In genomic region chr5:40453689-40454088, GRCh38 we compare ENCODE assay signal across 25 cellular contexts.
"Had no signal": no experiment of that assay in that cellular context is flagged by ENCODE, and none has a peak within 500 bp of the region (broad histone marks: within the 10 kb centered on the region; RNA-seq: fewer than 3 reads in every experiment).

No MANE protein-coding gene starts in this region.

- H2AFZ ChIP-seq: parathyroid adenoma had no signal

- H3K9ac ChIP-seq: parathyroid adenoma had no signal

- DNase-seq: activated CD4-positive, alpha-beta T cell treated with anti-CD3 and anti-CD28 coated beads for 36 hours; activated CD4-positive, CD25-positive, alpha-beta regulatory T cell; activated CD8-positive, alpha-beta memory T cell treated with anti-CD3 and anti-CD28 coated beads, Interleukin-2, amount 10 ng/mL, durations not matched to agents 7 days and 5 days; activated CD8-positive, alpha-beta T cell treated with anti-CD3 and anti-CD28 coated beads, Interleukin-2, amount 10 ng/mL, durations not matched to agents 7 days and 5 days; activated naive CD4-positive, alpha-beta T cell; activated T-cell treated with anti-CD3 and anti-CD28 coated beads, Interleukin-2, amount 50 U/mL, for 72 hours; effector CD8-positive, alpha-beta T cell; esophagus squamous epithelium; foreskin melanocyte; heart right ventricle; midbrain; naive thymus-derived CD8-positive, alpha-beta T cell; occipital lobe; psoas muscle; stimulated activated CD4-positive, alpha-beta T cell treated with anti-CD3 and anti-CD28 coated beads, Interleukin-15, amount 100 ng/mL, for 24 hours; stimulated activated CD4-positive, alpha-beta T cell treated with anti-CD3 and anti-CD28 coated beads, Interleukin-2, amount 100 ng/mL, for 24 hours; stimulated activated naive CD8-positive, alpha-beta T cell treated with anti-CD3 and anti-CD28 coated beads, Interleukin-15, Interleukin-2, amounts not matched to agents 100 U/mL and 50 U/mL, for 24 hours; testis; transverse colon had no signal

- ATAC-seq: activated CD4-positive, alpha-beta T cell treated with anti-CD3 and anti-CD28 coated beads for 36 hours; activated CD8-positive, alpha-beta memory T cell treated with anti-CD3 and anti-CD28 coated beads, Interleukin-2, amount 10 ng/mL, durations not matched to agents 7 days and 5 days; activated CD8-positive, alpha-beta T cell treated with anti-CD3 and anti-CD28 coated beads, Interleukin-2, amount 10 ng/mL, durations not matched to agents 7 days and 5 days; activated naive CD4-positive, alpha-beta T cell treated with anti-CD3 and anti-CD28 coated beads, Interleukin-2, amount 50 U/mL, for 72 hours; activated T-cell treated with anti-CD3 and anti-CD28 coated beads, Interleukin-2, amount 50 U/mL, for 72 hours; heart right ventricle; naive thymus-derived CD8-positive, alpha-beta T cell; psoas muscle; stimulated activated naive CD8-positive, alpha-beta T cell treated with anti-CD3 and anti-CD28 coated beads, Interleukin-15, Interleukin-2, amounts not matched to agents 100 U/mL and 50 U/mL, for 24 hours had no signal

- H3K4me1 ChIP-seq: esophagus squamous epithelium, heart right ventricle, parathyroid adenoma, psoas muscle, testis, transverse colon had no signal

- H3K9me3 ChIP-seq: esophagus squamous epithelium, psoas muscle, testis, transverse colon had no signal

- H3K4me3 ChIP-seq: esophagus squamous epithelium, heart right ventricle, psoas muscle, testis, transverse colon had no signal

- H3K36me3 ChIP-seq: esophagus squamous epithelium, heart right ventricle, transverse colon had no signal

- H3K4me3 Mint-ChIP-seq: activated CD4-positive, alpha-beta T cell treated with anti-CD3 and anti-CD28 coated beads for 36 hours; activated CD8-positive, alpha-beta memory T cell treated with anti-CD3 and anti-CD28 coated beads, Interleukin-2, amount 10 ng/mL, durations not matched to agents 7 days and 5 days; activated CD8-positive, alpha-beta T cell treated with anti-CD3 and anti-CD28 coated beads, Interleukin-2, amount 10 ng/mL, durations not matched to agents 7 days and 5 days; activated T-cell treated with anti-CD3 and anti-CD28 coated beads, Interleukin-2, amount 50 U/mL, for 72 hours; central memory CD8-positive, alpha-beta T cell; memory B cell; naive thymus-derived CD8-positive, alpha-beta T cell; neural crest cell had no signal

- H3K27me3 Mint-ChIP-seq: activated CD4-positive, alpha-beta T cell treated with anti-CD3 and anti-CD28 coated beads for 36 hours; activated CD8-positive, alpha-beta memory T cell treated with anti-CD3 and anti-CD28 coated beads, Interleukin-2, amount 10 ng/mL, durations not matched to agents 7 days and 5 days; central memory CD8-positive, alpha-beta T cell; memory B cell; naive thymus-derived CD8-positive, alpha-beta T cell had no signal

- H3K79me2 ChIP-seq: parathyroid adenoma had no signal

- H3K27ac ChIP-seq: epithelial cell of prostate, esophagus squamous epithelium, heart right ventricle, parathyroid adenoma, psoas muscle, testis, transverse colon had no signal

- H3K4me1 Mint-ChIP-seq: activated CD8-positive, alpha-beta memory T cell treated with anti-CD3 and anti-CD28 coated beads, Interleukin-2, amount 10 ng/mL, durations not matched to agents 7 days and 5 days; central memory CD8-positive, alpha-beta T cell; memory B cell; neural crest cell had no signal

- H3K9me3 Mint-ChIP-seq: central memory CD8-positive, alpha-beta T cell had no signal

- H3K27me3 ChIP-seq: esophagus squamous epithelium, heart right ventricle, testis, transverse colon had no signal

- H3K27ac Mint-ChIP-seq: activated CD4-positive, alpha-beta T cell treated with anti-CD3 and anti-CD28 coated beads for 36 hours; activated CD8-positive, alpha-beta memory T cell treated with anti-CD3 and anti-CD28 coated beads, Interleukin-2, amount 10 ng/mL, durations not matched to agents 7 days and 5 days; activated CD8-positive, alpha-beta T cell treated with anti-CD3 and anti-CD28 coated beads, Interleukin-2, amount 10 ng/mL, durations not matched to agents 7 days and 5 days; activated naive CD4-positive, alpha-beta T cell treated with anti-CD3 and anti-CD28 coated beads, Interleukin-2, amount 50 U/mL, for 72 hours; activated T-cell treated with anti-CD3 and anti-CD28 coated beads, Interleukin-2, amount 50 U/mL, for 72 hours; memory B cell had no signal
